Comparison of ENCODE assay signal across 8 cellular contexts in the genomic region with DNA sequence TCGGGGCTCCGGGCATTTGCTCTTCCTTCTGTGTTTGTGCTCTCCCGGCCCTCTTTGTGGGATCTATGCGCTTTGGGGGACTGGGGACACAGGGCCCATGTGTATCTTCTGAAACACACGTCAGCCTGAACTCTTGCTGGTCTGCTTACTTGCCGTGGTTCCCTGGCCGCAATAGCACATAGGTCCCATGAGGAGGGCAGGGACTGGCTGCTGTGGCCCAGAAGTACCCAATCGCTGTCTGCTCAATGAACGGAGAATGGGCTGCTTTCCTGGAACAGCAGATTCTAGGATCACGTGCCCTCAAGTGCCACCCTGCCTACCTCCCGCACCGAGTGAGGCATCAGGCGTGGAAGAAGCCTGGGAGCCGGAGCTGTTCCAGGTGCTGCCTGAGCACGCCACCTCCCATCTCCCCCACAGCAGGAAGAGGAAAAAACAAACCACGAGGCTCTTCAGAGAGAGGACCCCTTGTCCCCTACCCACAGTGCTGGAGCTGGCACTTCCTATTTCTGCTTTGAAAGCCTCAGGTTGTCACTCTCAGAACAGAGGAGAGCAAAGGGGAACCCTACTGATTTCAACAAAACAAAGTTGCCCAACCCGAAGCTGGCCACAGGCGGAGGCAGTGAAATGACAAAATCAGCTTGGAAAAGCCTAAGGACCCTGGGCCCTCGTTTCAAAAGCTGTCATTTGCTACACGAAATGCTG. TPM values are rescaled to one million over a fixed set of nuclear protein-coding genes. Genes with fewer than 3 reads are reported as not detected.
DNase-seq lines count a peak whose midpoint lies in the region; ATAC-seq, FAIRE-seq and TF ChIP-seq lines count a peak whose summit lies in the region.

No MANE protein-coding gene starts in this region.

- H3K9me3 Mint-ChIP-seq in activated T-cell treated with anti-CD3 and anti-CD28 coated beads, Interleukin-2, amount 50 U/mL, for 72 hours: no peaks in the 10 kb centered on the region

- DNase-seq in right atrium auricular region (ENCODE audit: low spot score) (peak; percentile 66), left cardiac atrium (no peak), right lobe of liver (peak in 2 of 3 donors; percentile 64 to 74), upper lobe of right lung (peak; percentile 81), NCI-H510A (lab: John Stamatoyannopoulos, UW) (no peak), HTR-8/SVneo (ENCODE audit: insufficient read length, low spot score) (no peak), NCI-H748 treated with DMSO at 0.1 percent for 48 hours (lab: John Stamatoyannopoulos, UW) (no peak)
- peak; percentile 27 to 39 for DNase-seq in activated T-cell treated with anti-CD3 and anti-CD28 coated beads, Interleukin-2, amount 50 U/mL, for 72 hours

- peak; percentile 37 for TF ChIP-seq POLR2A in right lobe of liver (IDR thresholded peaks at IDR 0.05)

- H3K27me3 Mint-ChIP-seq in activated T-cell treated with anti-CD3 and anti-CD28 coated beads, Interleukin-2, amount 50 U/mL, for 72 hours (ENCODE audit: low read depth): no peaks in the 10 kb centered on the region

- ATAC-seq in left cardiac atrium: no peak
- no peak for ATAC-seq in activated T-cell treated with anti-CD3 and anti-CD28 coated beads, Interleukin-2, amount 50 U/mL, for 72 hours (replicated peaks in 1 of 2)
- peak; percentile 5 to 23 (median 9) for ATAC-seq in right lobe of liver
- peak; percentile 21 for ATAC-seq in upper lobe of right lung

- peak overlapping the region; percentile 76 to 88 for H3K27ac ChIP-seq in right atrium auricular region
- peak overlapping the region; percentile 61 to 75 (median 70) for H3K27ac ChIP-seq in right lobe of liver
- peak overlapping the region; percentile 83 for H3K27ac ChIP-seq in upper lobe of right lung

- FAIRE-seq in HTR-8/SVneo (lab: Jason Lieb, UNC): no peak

- 30% methylated on average over 12 of the region's 20 CpGs for WGBS in right lobe of liver (ENCODE audit: insufficient coverage, low coverage, low lambda C conversion rate, missing lambda C conversion rate)

- H3K9me3 ChIP-seq in right atrium auricular region (no peaks in the 10 kb centered on the region), right lobe of liver (no peaks in the 10 kb centered on the region), upper lobe of right lung (no peaks in the 10 kb centered on the region)

- no peaks in the 10 kb centered on the region for H3K27me3 ChIP-seq in right atrium auricular region
- H3K27me3 ChIP-seq in right lobe of liver: no peaks in the 10 kb centered on the region
- H3K27me3 ChIP-seq in upper lobe of right lung: no peaks in the 10 kb centered on the region

- H3K27ac Mint-ChIP-seq in activated T-cell treated with anti-CD3 and anti-CD28 coated beads, Interleukin-2, amount 50 U/mL, for 72 hours: peak overlapping the region; percentile 94

- peaks cover 0 to 4% of the 10 kb centered on the region in 2 donors for H3K36me3 Mint-ChIP-seq in activated T-cell treated with anti-CD3 and anti-CD28 coated beads, Interleukin-2, amount 50 U/mL, for 72 hours (ENCODE audit: insufficient read depth in 2 of 2)

- H3K4me1 ChIP-seq in right atrium auricular region (peaks cover 0 to 37% of the 10 kb centered on the region in 2 donors), right lobe of liver (peaks cover 0 to 28% (median 0%) of the 10 kb centered on the region in 4 donors), upper lobe of right lung (peaks cover 17% of the 10 kb centered on the region)

- peak overlapping the region; percentile 79 to 85 for H3K4me3 Mint-ChIP-seq in activated T-cell treated with anti-CD3 and anti-CD28 coated beads, Interleukin-2, amount 50 U/mL, for 72 hours

- TF ChIP-seq CTCF in right atrium auricular region (IDR thresholded peaks at IDR 0.05) (no peak), right lobe of liver (IDR thresholded peaks at IDR 0.05) (no peak), upper lobe of right lung (IDR thresholded peaks at IDR 0.05) (no peak)

- intact Hi-C loops in left cardiac atrium (cut with DNase I): no loop called here
- intact Hi-C loops in right lobe of liver (cut with DNase I): no loop called here
- intact Hi-C loops in upper lobe of right lung (cut with DNase I): no loop called here

- no peak overlapping the region for H3K4me3 ChIP-seq in right atrium auricular region
- peak overlapping the region; percentile 13 to 54 (median 47) for H3K4me3 ChIP-seq in right lobe of liver
- peak overlapping the region; percentile 19 for H3K4me3 ChIP-seq in upper lobe of right lung

- H3K36me3 ChIP-seq in right atrium auricular region (no peaks in the 10 kb centered on the region), right lobe of liver (no peaks in the 10 kb centered on the region), upper lobe of right lung (no peaks in the 10 kb centered on the region)

- H3K4me1 Mint-ChIP-seq in activated T-cell treated with anti-CD3 and anti-CD28 coated beads, Interleukin-2, amount 50 U/mL, for 72 hours (ENCODE audit: low read depth): peaks cover 52% of the 10 kb centered on the region

RNA-seq across cellular contexts. Expression of a gene that starts 3.8 kb away (rescaled TPM):
- 10 to 100 TPM; 14.9 to 42.2 TPM for total RNA-seq in right atrium auricular region
- total RNA-seq in left cardiac atrium: 10 to 100 TPM; 30.4 to 36.0 TPM
- 10 to 100 TPM; 46.9 to 47.3 TPM for total RNA-seq in activated T-cell treated with anti-CD3 and anti-CD28 coated beads, Interleukin-2, amount 50 U/mL, for 72 hours
- 10 to 100 TPM in 1 of 6 experiments, 1 to 10 TPM in 5; 3.3 to 10.1 (median 7.5) TPM for total RNA-seq in right lobe of liver
- total RNA-seq in upper lobe of right lung: 84.9 TPM

RNA-seq across cellular contexts. Expression of a gene that starts 4.5 kb away (rescaled TPM):
- total RNA-seq in right atrium auricular region: 1 to 10 TPM; 7.2 to 9.0 TPM
- total RNA-seq in left cardiac atrium: 10 to 100 TPM; 17.1 to 21.1 TPM
- 10 to 100 TPM; 38.4 to 39.4 TPM for total RNA-seq in activated T-cell treated with anti-CD3 and anti-CD28 coated beads, Interleukin-2, amount 50 U/mL, for 72 hours
- 10 to 100 TPM; 32.8 to 83.3 (median 46.5) TPM for total RNA-seq in right lobe of liver
- total RNA-seq in upper lobe of right lung: 33.4 TPM

RNA-seq across cellular contexts. Expression of a gene that starts 26.8 kb away (rescaled TPM):
- total RNA-seq in right atrium auricular region (10 to 100 TPM; 47.1 to 61.2 TPM), left cardiac atrium (10 to 100 TPM; 44.4 to 51.0 TPM), right lobe of liver (10 to 100 TPM; 23.5 to 44.2 (median 34.9) TPM), upper lobe of right lung (42.6 TPM)
- total RNA-seq in activated T-cell treated with anti-CD3 and anti-CD28 coated beads, Interleukin-2, amount 50 U/mL, for 72 hours: 10 to 100 TPM; 31.2 to 32.9 TPM

RNA-seq across cellular contexts. Expression of a gene that starts 42.1 kb away (rescaled TPM):
- total RNA-seq in right atrium auricular region (not detected), left cardiac atrium (not detected), right lobe of liver (not detected), upper lobe of right lung (not detected)
- total RNA-seq in activated T-cell treated with anti-CD3 and anti-CD28 coated beads, Interleukin-2, amount 50 U/mL, for 72 hours: not detected

RNA-seq across cellular contexts. Expression of a gene that starts 52.4 kb away (rescaled TPM):
- total RNA-seq in right atrium auricular region: 10 to 100 TPM; 22.2 to 22.9 TPM
- total RNA-seq in left cardiac atrium: 10 to 100 TPM; 15.1 to 18.4 TPM
- total RNA-seq in activated T-cell treated with anti-CD3 and anti-CD28 coated beads, Interleukin-2, amount 50 U/mL, for 72 hours: 10 to 100 TPM; 19.9 to 25.1 TPM
- 10 to 100 TPM in 1 of 6 experiments, 1 to 10 TPM in 5; 3.0 to 15.2 (median 5.1) TPM for total RNA-seq in right lobe of liver
- total RNA-seq in upper lobe of right lung: 23.7 TPM

Comparison
In these comparisons a context has a peak if more than half of its experiments do, and no peak if none do; other contexts are left out.
1. DNase-seq: peak in right atrium auricular region (single experiment), activated T-cell treated with anti-CD3 and anti-CD28 coated beads, Interleukin-2, amount 50 U/mL, for 72 hours (2 of 2), right lobe of liver (2 of 3) and upper lobe of right lung (single experiment); none in left cardiac atrium (single experiment), NCI-H510A (single experiment), HTR-8/SVneo (single experiment) and NCI-H748 treated with DMSO at 0.1 percent for 48 hours (single experiment).
2. H3K4me3 ChIP-seq: peak in right lobe of liver (3 of 3) and upper lobe of right lung (single experiment); none in right atrium auricular region (0 of 2).
3. ATAC-seq: peak in right lobe of liver (4 of 4) and upper lobe of right lung (single experiment); none in left cardiac atrium (0 of 2) and activated T-cell treated with anti-CD3 and anti-CD28 coated beads, Interleukin-2, amount 50 U/mL, for 72 hours (0 of 2).
4. Peak in every context shown above with its lines, with median percentiles within 50 percentile points of each other: H3K27ac ChIP-seq.